In genomic region chr13:86918682-86919081, GRCh38 we compare ENCODE assay signal across 17 cellular contexts.
"Had no signal": no experiment of that assay in that cellular context is flagged by ENCODE, and none has a peak within 500 bp of the region (broad histone marks: within the 10 kb centered on the region; RNA-seq: fewer than 3 reads in every experiment).

No MANE protein-coding gene starts in this region.

- H3K79me2 ChIP-seq: hepatocyte had no signal

- H3K27me3 Mint-ChIP-seq: naive thymus-derived CD4-positive, alpha-beta T cell; stimulated activated naive B cell treated with anti-CD40 and anti-IgM and Interleukin-4, amounts not matched to agents 10 μg/mL and 1 μg/mL and 100 μg/mL, for 72 hours; stimulated activated naive CD8-positive, alpha-beta T cell treated with anti-CD3 and anti-CD28 coated beads, Interleukin-15, amount 100 ng/mL, for 72 hours had no signal

- ATAC-seq: naive thymus-derived CD4-positive, alpha-beta T cell; sciatic nerve; stimulated activated naive B cell treated with anti-CD40 and anti-IgM and Interleukin-4, amounts not matched to agents 10 μg/mL and 1 μg/mL and 100 μg/mL, for 72 hours; stimulated activated naive CD8-positive, alpha-beta T cell treated with anti-CD3 and anti-CD28 coated beads, Interleukin-15, amount 100 ng/mL, for 72 hours had no signal

- H3K4me1 ChIP-seq: testis, tibial nerve had no signal

- H3K4me3 ChIP-seq: coronary artery, hepatocyte, testis, tibial nerve had no signal

- H3K4me3 Mint-ChIP-seq: endodermal cell; naive thymus-derived CD4-positive, alpha-beta T cell; nephron progenitor cell; stimulated activated naive B cell treated with anti-CD40 and anti-IgM and Interleukin-4, amounts not matched to agents 10 μg/mL and 1 μg/mL and 100 μg/mL, for 72 hours; stimulated activated naive CD8-positive, alpha-beta T cell treated with anti-CD3 and anti-CD28 coated beads, Interleukin-15, amount 100 ng/mL, for 72 hours had no signal

- H3K27ac ChIP-seq: coronary artery, hepatocyte, testis, tibial nerve had no signal

- H3K27ac Mint-ChIP-seq: endodermal cell; naive thymus-derived CD4-positive, alpha-beta T cell; nephron progenitor cell; stimulated activated naive B cell treated with anti-CD40 and anti-IgM and Interleukin-4, amounts not matched to agents 10 μg/mL and 1 μg/mL and 100 μg/mL, for 72 hours; stimulated activated naive CD8-positive, alpha-beta T cell treated with anti-CD3 and anti-CD28 coated beads, Interleukin-15, amount 100 ng/mL, for 72 hours had no signal

- DNase-seq: effector CD4-positive, alpha-beta T cell; endodermal cell; foreskin melanocyte; head of caudate nucleus; kidney glomerular epithelial cell; naive thymus-derived CD4-positive, alpha-beta T cell; nephron progenitor cell; posterior cingulate gyrus; stimulated activated CD4-positive, alpha-beta T cell treated with anti-CD3 and anti-CD28 coated beads, Interleukin-2, amount 100 ng/mL, for 24 hours; stimulated activated CD4-positive, alpha-beta T cell treated with anti-CD3 and anti-CD28 coated beads, Interleukin-4, amount 100 ng/mL, for 4 hours; stimulated activated naive B cell treated with anti-CD40 and anti-IgM and Interleukin-4, amounts not matched to agents 10 μg/mL and 1 μg/mL and 100 μg/mL, for 72 hours; stimulated activated naive CD8-positive, alpha-beta T cell treated with anti-CD3 and anti-CD28 coated beads, Interleukin-15, amount 100 ng/mL, for 72 hours; testis had no signal

- H3K4me1 Mint-ChIP-seq: naive thymus-derived CD4-positive, alpha-beta T cell; nephron progenitor cell; stimulated activated naive B cell treated with anti-CD40 and anti-IgM and Interleukin-4, amounts not matched to agents 10 μg/mL and 1 μg/mL and 100 μg/mL, for 72 hours; stimulated activated naive CD8-positive, alpha-beta T cell treated with anti-CD3 and anti-CD28 coated beads, Interleukin-15, amount 100 ng/mL, for 72 hours had no signal

- H3K36me3 Mint-ChIP-seq: naive thymus-derived CD4-positive, alpha-beta T cell; stimulated activated naive B cell treated with anti-CD40 and anti-IgM and Interleukin-4, amounts not matched to agents 10 μg/mL and 1 μg/mL and 100 μg/mL, for 72 hours had no signal

- H3K27me3 ChIP-seq: hepatocyte, testis, tibial nerve had no signal

- H2AFZ ChIP-seq: hepatocyte had no signal

- H3K36me3 ChIP-seq: tibial nerve had no signal

- H3K4me2 ChIP-seq: hepatocyte had no signal
